Comparison of ENCODE assay signal across 27 cellular contexts in genomic region chr17:73411330-73411747, GRCh38.
DNase-seq lines count a peak whose midpoint lies in the region; ATAC-seq, FAIRE-seq and TF ChIP-seq lines count a peak whose summit lies in the region.
"Had no signal": no experiment of that assay in that cellular context is flagged by ENCODE, and none has a peak within 500 bp of the region (broad histone marks: within the 10 kb centered on the region; RNA-seq: fewer than 3 reads in every experiment).

No MANE protein-coding gene starts in this region.

- peak overlapping the region; percentile 13 for H3K4ac ChIP-seq in neuronal stem cell (ENCODE audit: low read length)

- H3K9me3 ChIP-seq in T-helper 17 cell (ENCODE audit: control insufficient read depth, low read length, poor library complexity, severe bottlenecking) (no peaks in the 10 kb centered on the region), kidney (ENCODE audit: control insufficient read depth in 1 of 2, low read length in 2 of 2) (no peaks in the 10 kb centered on the region), neuronal stem cell (replicated peaks in 1 of 2; ENCODE audit: control insufficient read depth in 2 of 2, insufficient read depth in 1 of 2, low read depth in 1 of 2, low read length in 2 of 2) (peaks cover 4 to 12% of the 10 kb centered on the region in 2 donors), testis (no peaks in the 10 kb centered on the region)
- H3K9me3 ChIP-seq: ascending aorta, MG63, SK-N-SH had no signal

- H3K4me3 Mint-ChIP-seq in T-helper 17 cell, result no peak overlapping the region
- H3K4me3 Mint-ChIP-seq: activated CD8-positive, alpha-beta memory T cell treated with anti-CD3 and anti-CD28 coated beads, Interleukin-2, amount 10 ng/mL, durations not matched to agents 7 days and 5 days; activated naive CD8-positive, alpha-beta T cell treated with anti-CD3 and anti-CD28 coated beads, Interleukin-2, amount 10 ng/mL, durations not matched to agents 7 days and 5 days; B cell; CD4-positive, alpha-beta memory T cell; natural killer cell treated with Interleukin-12 subunit alpha and Interleukin-12 subunit beta and Interleukin-15 and Interleukin-18, amount 100 ng/mL, for 72 hours; stimulated activated memory B cell treated with anti-CD40 and anti-IgM and Interleukin-4, amounts not matched to agents 10 μg/mL and 1 μg/mL and 100 μg/mL, for 72 hours had no signal

- no peak overlapping the region for H3K14ac ChIP-seq in neuronal stem cell (ENCODE audit: low read length)

- H3K36me3 ChIP-seq in kidney (ENCODE audit: control insufficient read depth in 1 of 2, insufficient read depth in 2 of 2, low read length in 2 of 2), result no peaks in the 10 kb centered on the region
- H3K36me3 ChIP-seq in neuronal stem cell (replicated peaks in 1 of 2; ENCODE audit: control insufficient read depth in 2 of 2, insufficient read depth in 2 of 2, low read length in 2 of 2), result peaks cover 29 to 48% of the 10 kb centered on the region in 2 donors
- no peaks in the 10 kb centered on the region for H3K36me3 ChIP-seq in testis (ENCODE audit: low read depth, missing control alignments)
- H3K36me3 ChIP-seq: ascending aorta, MG63 had no signal

- no peaks in the 10 kb centered on the region for H3K4me1 Mint-ChIP-seq in T-helper 17 cell
- H3K4me1 Mint-ChIP-seq: activated CD8-positive, alpha-beta memory T cell treated with anti-CD3 and anti-CD28 coated beads, Interleukin-2, amount 10 ng/mL, durations not matched to agents 7 days and 5 days; activated naive CD8-positive, alpha-beta T cell treated with anti-CD3 and anti-CD28 coated beads, Interleukin-2, amount 10 ng/mL, durations not matched to agents 7 days and 5 days; B cell; CD4-positive, alpha-beta memory T cell; stimulated activated memory B cell treated with anti-CD40 and anti-IgM and Interleukin-4, amounts not matched to agents 10 μg/mL and 1 μg/mL and 100 μg/mL, for 72 hours had no signal

- H4K8ac ChIP-seq in neuronal stem cell (ENCODE audit: low read depth, low read length), result no peak overlapping the region

- H2AFZ ChIP-seq in neuronal stem cell (ENCODE audit: low read length), result no peak overlapping the region

- H3K27me3 Mint-ChIP-seq in T-helper 17 cell, result peaks cover 9% of the 10 kb centered on the region
- H3K27me3 Mint-ChIP-seq: activated CD8-positive, alpha-beta memory T cell treated with anti-CD3 and anti-CD28 coated beads, Interleukin-2, amount 10 ng/mL, durations not matched to agents 7 days and 5 days; activated naive CD8-positive, alpha-beta T cell treated with anti-CD3 and anti-CD28 coated beads, Interleukin-2, amount 10 ng/mL, durations not matched to agents 7 days and 5 days; B cell; stimulated activated memory B cell treated with anti-CD40 and anti-IgM and Interleukin-4, amounts not matched to agents 10 μg/mL and 1 μg/mL and 100 μg/mL, for 72 hours had no signal

- H2BK120ac ChIP-seq in neuronal stem cell (ENCODE audit: low read depth, low read length), result no peak overlapping the region

- no peak overlapping the region for H2BK15ac ChIP-seq in neuronal stem cell (ENCODE audit: low read length)

- H2AK5ac ChIP-seq in neuronal stem cell (ENCODE audit: low read depth, low read length), result peak overlapping the region; percentile 44

- no peak for TF ChIP-seq POLR2A in testis (IDR thresholded peaks at IDR 0.05)

- no peak overlapping the region for H2BK5ac ChIP-seq in neuronal stem cell (ENCODE audit: low read length)

- H3K27me3 ChIP-seq in neuronal stem cell (ENCODE audit: control insufficient read depth in 3 of 3, insufficient read depth in 3 of 3, low read depth in 1 of 3, low read length in 3 of 3) (peaks cover 0 to 2% (median 0%) of the 10 kb centered on the region in 3 experiments), testis (no peaks in the 10 kb centered on the region)
- H3K27me3 ChIP-seq: ascending aorta, MG63 had no signal

- peak overlapping the region; percentile 68 for H3K18ac ChIP-seq in neuronal stem cell (ENCODE audit: low read length)

- no peak overlapping the region for H3K4me2 ChIP-seq in neuronal stem cell (ENCODE audit: insufficient read depth, low read length, poor library complexity, severe bottlenecking)
- H3K4me2 ChIP-seq: SK-N-SH had no signal

- H3K79me1 ChIP-seq in neuronal stem cell (ENCODE audit: low read depth, low read length), result no peaks in the 10 kb centered on the region

- intact Hi-C loops in kidney (cut with DNase I) (no loop called here), testis (cut with DNase I; ENCODE audit: low total_unique reads) (no loop called here)

- no peaks in the 10 kb centered on the region for H3K36me3 Mint-ChIP-seq in T-helper 17 cell (ENCODE audit: low read depth)
- H3K36me3 Mint-ChIP-seq: activated CD8-positive, alpha-beta memory T cell treated with anti-CD3 and anti-CD28 coated beads, Interleukin-2, amount 10 ng/mL, durations not matched to agents 7 days and 5 days; CD4-positive, alpha-beta memory T cell; natural killer cell treated with Interleukin-12 subunit alpha and Interleukin-12 subunit beta and Interleukin-15 and Interleukin-18, amount 100 ng/mL, for 72 hours had no signal

- peak overlapping the region; percentile 47 for H2BK12ac ChIP-seq in neuronal stem cell (ENCODE audit: low read length)

- H3K23ac ChIP-seq in neuronal stem cell (ENCODE audit: low read depth, low read length, poor library complexity), result no peak overlapping the region

- TF ChIP-seq CTCF in kidney (IDR thresholded peaks at IDR 0.05; ENCODE audit: borderline replicate concordance, extremely low read depth, insufficient read depth) (no peak), testis (IDR thresholded peaks at IDR 0.05) (no peak)

- ATAC-seq in T-helper 17 cell (no peak), HG03280 (IDR thresholded peaks at IDR 0.05; ENCODE audit: unreplicated experiment) (no peak)
- ATAC-seq: activated CD8-positive, alpha-beta memory T cell treated with anti-CD3 and anti-CD28 coated beads, Interleukin-2, amount 10 ng/mL, durations not matched to agents 7 days and 5 days; natural killer cell treated with Interleukin-12 subunit alpha and Interleukin-12 subunit beta and Interleukin-15 and Interleukin-18, amount 100 ng/mL, for 72 hours; stimulated activated memory B cell treated with anti-CD40 and anti-IgM and Interleukin-4, amounts not matched to agents 10 μg/mL and 1 μg/mL and 100 μg/mL, for 72 hours had no signal

- WGBS in neuronal stem cell (ENCODE audit: extremely low coverage in 2 of 2, insufficient read length in 2 of 2, insufficient replicate concordance in 1 of 2), 2 donors, result no CpG with 5 or more reads among the region's 13 CpGs
- WGBS in testis, 2 donors, result 15 to 56% methylated on average over 11 to 13 of the region's 13 CpGs

- H3K4me3 ChIP-seq in kidney (ENCODE audit: low read length in 2 of 2), result no peak overlapping the region
- H3K4me3 ChIP-seq in neuronal stem cell (ENCODE audit: low read length in 2 of 2), result no peak overlapping the region
- no peak overlapping the region for H3K4me3 ChIP-seq in testis
- H3K4me3 ChIP-seq: ascending aorta, MG63 had no signal

- H3K4me1 ChIP-seq in kidney (ENCODE audit: control insufficient read depth in 1 of 2, insufficient read depth in 1 of 2, low read depth in 1 of 2, low read length in 2 of 2), result peaks cover 7 to 11% of the 10 kb centered on the region in 2 donors
- peaks cover 17 to 19% of the 10 kb centered on the region in 2 donors for H3K4me1 ChIP-seq in neuronal stem cell (ENCODE audit: control insufficient read depth in 2 of 2, insufficient read depth in 1 of 2, low read depth in 1 of 2, low read length in 2 of 2)
- H3K4me1 ChIP-seq in testis, result peaks cover 26% of the 10 kb centered on the region
- H3K4me1 ChIP-seq: ascending aorta had no signal

- H4K91ac ChIP-seq in neuronal stem cell (ENCODE audit: low read depth, low read length, poor library complexity), result no peak overlapping the region

- no peak for FAIRE-seq in kidney (lab: Jason Lieb, UNC)
- FAIRE-seq: colon, H1 had no signal

- H3K27ac ChIP-seq in kidney (ENCODE audit: low read depth in 2 of 2, low read length in 2 of 2) (no peak overlapping the region), neuronal stem cell (replicated peaks; ENCODE audit: low read length) (peak overlapping the region; percentile 81), testis (peak overlapping the region in 1 of 2 donors; percentile 24)

- peak overlapping the region; percentile 37 for H3K27ac Mint-ChIP-seq in T-helper 17 cell
- H3K27ac Mint-ChIP-seq: activated CD8-positive, alpha-beta memory T cell treated with anti-CD3 and anti-CD28 coated beads, Interleukin-2, amount 10 ng/mL, durations not matched to agents 7 days and 5 days; activated naive CD8-positive, alpha-beta T cell treated with anti-CD3 and anti-CD28 coated beads, Interleukin-2, amount 10 ng/mL, durations not matched to agents 7 days and 5 days; B cell; CD4-positive, alpha-beta memory T cell; natural killer cell treated with Interleukin-12 subunit alpha and Interleukin-12 subunit beta and Interleukin-15 and Interleukin-18, amount 100 ng/mL, for 72 hours; stimulated activated memory B cell treated with anti-CD40 and anti-IgM and Interleukin-4, amounts not matched to agents 10 μg/mL and 1 μg/mL and 100 μg/mL, for 72 hours had no signal

- no peak overlapping the region for H3K9ac ChIP-seq in kidney (ENCODE audit: low read length in 2 of 2)
- H3K9ac ChIP-seq in neuronal stem cell (ENCODE audit: low read depth, low read length, poor library complexity), result no peak overlapping the region
- H3K9ac ChIP-seq: SK-N-SH had no signal

- no peak for DNase-seq in T-helper 17 cell
- DNase-seq in kidney, result peak; percentile 44
- DNase-seq in neuronal stem cell (ENCODE audit: low spot score), result no peak
- DNase-seq in testis, result peak; percentile 50
- no peak for DNase-seq in pons (ENCODE audit: low spot score)
- DNase-seq in SIG-M5 (lab: John Stamatoyannopoulos, UW), result no peak
- DNase-seq: activated CD4-positive, alpha-beta T cell treated with anti-CD3 and anti-CD28 coated beads, Interleukin-2, amount 50 U/mL, for 4 hours; activated CD4-positive, CD25-positive, alpha-beta regulatory T cell; activated CD8-positive, alpha-beta memory T cell treated with anti-CD3 and anti-CD28 coated beads, Interleukin-2, amount 10 ng/mL, durations not matched to agents 7 days and 5 days; activated gamma-delta T cell treated with Interleukin-2 at 50 U/mL for 16 hours; activated naive CD8-positive, alpha-beta T cell treated with anti-CD3 and anti-CD28 coated beads, Interleukin-2, amount 10 ng/mL, durations not matched to agents 7 days and 5 days; activated T-cell treated with anti-CD3 and anti-CD28 coated beads, Interleukin-2, amount 50 U/mL, for 48 hours; CD4-positive, alpha-beta memory T cell; EL; KG1; MG63; NCI-H1105; NCI-H2029; NCI-H524 treated with DMSO at 0.1 percent for 48 hours; SK-N-SH had no signal

Comparison
In these comparisons a context has a peak if more than half of its experiments do, and no peak if none do; other contexts are left out.
1. DNase-seq: peak in kidney (single experiment) and testis (single experiment); none in T-helper 17 cell (0 of 3), neuronal stem cell (single experiment), pons (single experiment) and SIG-M5 (single experiment).